ENCODE assay signal across 6 cellular contexts in genomic region chr1:161553631-161554030, GRCh38. TPM values are rescaled to one million over a fixed set of nuclear protein-coding genes. Genes with fewer than 3 reads are reported as not detected.
"Had no signal": no experiment of that assay in that cellular context is flagged by ENCODE, and none has a peak within 500 bp of the region (broad histone marks: within the 10 kb centered on the region; RNA-seq: fewer than 3 reads in every experiment).

No MANE protein-coding gene starts in this region.

RNA-seq across cellular contexts. Expression of gene FCGR3A, which starts 4.0 kb away (rescaled TPM):
- total RNA-seq: GM23248, H4, H7, HFFc6, HT-29, IMR-90 had no signal
- polyA plus RNA-seq: GM23248, IMR-90 had no signal

RNA-seq across cellular contexts. Expression of gene HSPA6, which starts 29.3 kb away (rescaled TPM):
- total RNA-seq: GM23248, H7 had no signal

RNA-seq across cellular contexts. Expression of gene FCGR2A, which starts 48.4 kb away (rescaled TPM):
- total RNA-seq: GM23248, H7, HT-29 had no signal
- polyA plus RNA-seq: GM23248 had no signal
